10 cellular contexts compared by ENCODE assay signal in genomic region chrX:51395474-51395806, GRCh38.
DNase-seq lines count a peak whose midpoint lies in the region; ATAC-seq and TF ChIP-seq lines count a peak whose summit lies in the region.
"Had no signal": no experiment of that assay in that cellular context is flagged by ENCODE, and none has a peak within 500 bp of the region (broad histone marks: within the 10 kb centered on the region; RNA-seq: fewer than 3 reads in every experiment).

No MANE protein-coding gene starts in this region.

- no peaks in the 10 kb centered on the region for H3K36me3 ChIP-seq in transverse colon

- no peak for DNase-seq in activated naive CD4-positive, alpha-beta T cell (lab: John Stamatoyannopoulos, UW)
- DNase-seq in activated naive CD8-positive, alpha-beta T cell treated with anti-CD3 and anti-CD28 coated beads for 36 hours = no peak
- DNase-seq in memory B cell (ENCODE audit: low spot score in 2 of 2) (no peak), transverse colon (no peak), NCI-H69 (lab: John Stamatoyannopoulos, UW) (no peak), NCI-H2227 treated with DMSO at 0.1 percent for 48 hours (lab: John Stamatoyannopoulos, UW) (no peak)
- DNase-seq: IMR-90 had no signal

- no peaks in the 10 kb centered on the region for H3K27me3 Mint-ChIP-seq in activated naive CD4-positive, alpha-beta T cell treated with anti-CD3 and anti-CD28 coated beads, Interleukin-2, amount 50 U/mL, for 24 hours
- H3K27me3 Mint-ChIP-seq in activated naive CD8-positive, alpha-beta T cell treated with anti-CD3 and anti-CD28 coated beads for 36 hours = no peaks in the 10 kb centered on the region
- H3K27me3 Mint-ChIP-seq in memory B cell = no peaks in the 10 kb centered on the region

- no peaks in the 10 kb centered on the region for H3K4me1 ChIP-seq in transverse colon

- peak in 1 of 5 experiments; percentile 26 for TF ChIP-seq CTCF in transverse colon (IDR thresholded peaks at IDR 0.05)

- no peak for TF ChIP-seq POLR2A in transverse colon (IDR thresholded peaks at IDR 0.05)

- H3K27ac ChIP-seq in transverse colon = no peak overlapping the region

- peaks cover 11% of the 10 kb centered on the region for H3K9me3 Mint-ChIP-seq in activated naive CD4-positive, alpha-beta T cell treated with anti-CD3 and anti-CD28 coated beads, Interleukin-2, amount 50 U/mL, for 24 hours
- peaks cover 6% of the 10 kb centered on the region for H3K9me3 Mint-ChIP-seq in activated naive CD8-positive, alpha-beta T cell treated with anti-CD3 and anti-CD28 coated beads for 36 hours
- H3K9me3 Mint-ChIP-seq in memory B cell = peaks cover 4% of the 10 kb centered on the region

- peak overlapping the region; percentile 93 for H3K4me3 Mint-ChIP-seq in activated naive CD4-positive, alpha-beta T cell treated with anti-CD3 and anti-CD28 coated beads, Interleukin-2, amount 50 U/mL, for 24 hours
- peak overlapping the region; percentile 89 for H3K4me3 Mint-ChIP-seq in activated naive CD8-positive, alpha-beta T cell treated with anti-CD3 and anti-CD28 coated beads for 36 hours
- peak overlapping the region; percentile 89 for H3K4me3 Mint-ChIP-seq in memory B cell

- peaks cover 75% of the 10 kb centered on the region for H3K4me1 Mint-ChIP-seq in activated naive CD4-positive, alpha-beta T cell treated with anti-CD3 and anti-CD28 coated beads, Interleukin-2, amount 50 U/mL, for 24 hours
- H3K4me1 Mint-ChIP-seq in activated naive CD8-positive, alpha-beta T cell treated with anti-CD3 and anti-CD28 coated beads for 36 hours = peaks cover 27% of the 10 kb centered on the region
- H3K4me1 Mint-ChIP-seq in memory B cell = peaks cover 11% of the 10 kb centered on the region

- peaks cover 16% of the 10 kb centered on the region for H3K36me3 Mint-ChIP-seq in activated naive CD4-positive, alpha-beta T cell treated with anti-CD3 and anti-CD28 coated beads, Interleukin-2, amount 50 U/mL, for 24 hours
- H3K36me3 Mint-ChIP-seq in activated naive CD8-positive, alpha-beta T cell treated with anti-CD3 and anti-CD28 coated beads for 36 hours = peaks cover 18% of the 10 kb centered on the region
- H3K36me3 Mint-ChIP-seq in memory B cell = peaks cover 13% of the 10 kb centered on the region

- H3K27me3 ChIP-seq in transverse colon = no peaks in the 10 kb centered on the region

- intact Hi-C loops in transverse colon (cut with DNase I; ENCODE audit: low total_unique reads) = no loop called here

- H3K9me3 ChIP-seq in transverse colon = no peaks in the 10 kb centered on the region

- TF ChIP-seq EP300 in transverse colon (IDR thresholded peaks at IDR 0.05; ENCODE audit: low read depth) = no peak

- in situ Hi-C loops in transverse colon (cut with MboI; ENCODE audit: low pct_ligation_motif_present in 1 of 4, low pct_unique_long_range_greater_than_20kb in 1 of 4, low sequenced_read_pairs in 3 of 4) = no loop called here

- 50 to 59% methylated on average over 1 to 4 of the region's 4 CpGs for WGBS in transverse colon (ENCODE audit: low coverage in 1 of 2), 2 donors

- peak overlapping the region in 3 of 4 donors; percentile 18 to 50 (median 25) for H3K4me3 ChIP-seq in transverse colon

- no peak overlapping the region for H3K27ac Mint-ChIP-seq in activated naive CD4-positive, alpha-beta T cell treated with anti-CD3 and anti-CD28 coated beads, Interleukin-2, amount 50 U/mL, for 24 hours
- peak overlapping the region; percentile 91 for H3K27ac Mint-ChIP-seq in activated naive CD8-positive, alpha-beta T cell treated with anti-CD3 and anti-CD28 coated beads for 36 hours
- H3K27ac Mint-ChIP-seq in memory B cell = peak overlapping the region; percentile 90

- ATAC-seq in memory B cell (ENCODE audit: low read depth) (no peak), HG03108 (IDR thresholded peaks at IDR 0.05; ENCODE audit: unreplicated experiment) (no peak)
- ATAC-seq: HCT116 had no signal
